ENCODE assay signal across 1 cellular context in genomic region chr11:65883786-65884715, GRCh38.
A peak's percentile ranks its signal among the peaks of the same experiment; 100 is the strongest.
TF ChIP-seq lines count a peak whose summit lies in the region.

No MANE protein-coding gene starts in this region.

TF ChIP-seq in H1, 55 proteins besides CTCF, POLR2A, EP300 and RAD21:
- TF ChIP-seq TAF1 (IDR thresholded peaks at IDR 0.05; ENCODE audit: low read depth, low read length) (0 out of 2 replicates have a peak, but pooled peaks have one; percentile 3), CTBP2 (IDR thresholded peaks at IDR 0.05; ENCODE audit: borderline replicate concordance, insufficient read depth, insufficient read length, low read length) (no peak), E2F6 (IDR thresholded peaks at IDR 0.05) (0 out of 2 replicates have a peak, but pooled peaks have one; percentile 0), NRF1 (IDR thresholded peaks at IDR 0.05; ENCODE audit: low read depth, low read length) (no peak), RXRA (IDR thresholded peaks at IDR 0.05; ENCODE audit: insufficient read depth, low read depth, low read length) (no peak)
